In genomic region chr3:13479582-13480339, GRCh38 we compare ENCODE assay signal across 8 cellular contexts. TPM values are rescaled to one million over a fixed set of nuclear protein-coding genes. Genes with fewer than 3 reads are reported as not detected.
A peak's percentile ranks its signal among the peaks of the same experiment; 100 is the strongest.
DNase-seq lines count a peak whose midpoint lies in the region; ATAC-seq and TF ChIP-seq lines count a peak whose summit lies in the region.

TSS of gene HDAC11 (plus strand) at chr3:13480306. CDS start at chr3:13480348, 42 bp downstream.

- TF ChIP-seq CTCF in GM06990 (IDR thresholded peaks at IDR 0.05; ENCODE audit: insufficient read depth, low read length, poor library complexity, severe bottlenecking) (peak; percentile 6), NB4 (IDR thresholded peaks at IDR 0.05; ENCODE audit: low read depth, low read length) (no peak), osteoblast (IDR thresholded peaks at IDR 0.05; ENCODE audit: extremely low read depth, low read depth, low read length) (no peak), thoracic aorta (IDR thresholded peaks at IDR 0.05) (peak; percentile 34)

- no peak within 1 kb of the TSS for H3K9ac ChIP-seq in SK-N-MC (ENCODE audit: insufficient read length)

- DNase-seq in GM06990 (ENCODE audit: extremely low read depth, insufficient read length) = peak; percentile 91
- DNase-seq in NB4 (ENCODE audit: low read depth) = peak; percentile 96
- DNase-seq in SK-N-MC (ENCODE audit: low read depth, low spot score) = no peak
- DNase-seq in activated naive CD4-positive, alpha-beta T cell treated with anti-CD3 and anti-CD28 coated beads, Interleukin-2, amount 50 U/mL, for 72 hours (ENCODE audit: low spot score in 2 of 2) = peak; percentile 98 to 99
- DNase-seq in glomerular visceral epithelial cell (ENCODE audit: extremely low spot score) = peak; percentile 96
- peak; percentile 100 for DNase-seq in osteoblast (ENCODE audit: insufficient read length, low spot score, missing footprints)
- peak; percentile 96 for DNase-seq in thoracic aorta (ENCODE audit: low spot score)

- peaks cover 5% of the 10 kb centered on the region for H3K4me1 ChIP-seq in osteoblast (ENCODE audit: insufficient read depth, low read length)
- H3K4me1 ChIP-seq in thoracic aorta (ENCODE audit: control insufficient read depth in 1 of 2, low read depth in 2 of 2) = peaks cover 5 to 20% of the 10 kb centered on the region in 2 donors

- no peaks in the 10 kb centered on the region for H3K79me2 ChIP-seq in osteoblast (ENCODE audit: insufficient read depth, low read length)

- H3K4me3 ChIP-seq in GM06990 (replicated peaks; ENCODE audit: low read depth, low read length) (peak within 1 kb of the TSS; percentile 79), NB4 (ENCODE audit: low read depth, low read length) (peak within 1 kb of the TSS; percentile 59), SK-N-MC (peak within 1 kb of the TSS; percentile 48), osteoblast (ENCODE audit: insufficient read depth, low read length) (peak within 1 kb of the TSS; percentile 93), thoracic aorta (peak within 1 kb of the TSS; percentile 93)

- H3K4me2 ChIP-seq in osteoblast (ENCODE audit: insufficient read depth, low read length) = peak within 1 kb of the TSS; percentile 91

- H3K9me3 Mint-ChIP-seq in activated naive CD4-positive, alpha-beta T cell treated with anti-CD3 and anti-CD28 coated beads, Interleukin-2, amount 50 U/mL, for 72 hours = no peaks in the 10 kb centered on the region

- H3K27me3 ChIP-seq in GM06990 (replicated peaks; ENCODE audit: control insufficient read depth, insufficient read depth, low read length) = no peaks in the 10 kb centered on the region; the same call in 1 of the 2 replicates
- H3K27me3 ChIP-seq in osteoblast (ENCODE audit: insufficient read depth, low read length) = no peaks in the 10 kb centered on the region
- no peaks in the 10 kb centered on the region for H3K27me3 ChIP-seq in thoracic aorta (replicated peaks; ENCODE audit: insufficient read depth)

- peak within 1 kb of the TSS; percentile 98 for H2AFZ ChIP-seq in osteoblast (ENCODE audit: low read length)

- H3K36me3 ChIP-seq in GM06990 (ENCODE audit: control insufficient read depth, insufficient read depth, low read length) = no peaks in the 10 kb centered on the region
- H3K36me3 ChIP-seq in SK-N-MC (ENCODE audit: insufficient read depth, low read length) = no peaks in the 10 kb centered on the region
- H3K36me3 ChIP-seq in osteoblast (ENCODE audit: insufficient read depth, low read length) = no peaks in the 10 kb centered on the region
- H3K36me3 ChIP-seq in thoracic aorta = no peaks in the 10 kb centered on the region

- peak; percentile 61 for TF ChIP-seq POLR2A in NB4 (IDR thresholded peaks at IDR 0.05; ENCODE audit: extremely low read depth, insufficient read length)

- H3K9me3 ChIP-seq in SK-N-MC (ENCODE audit: low read depth, low read length) (no peaks in the 10 kb centered on the region), osteoblast (ENCODE audit: low read depth, low read length) (no peaks in the 10 kb centered on the region), thoracic aorta (no peaks in the 10 kb centered on the region)

- no peaks in the 10 kb centered on the region for H3K36me3 Mint-ChIP-seq in activated naive CD4-positive, alpha-beta T cell treated with anti-CD3 and anti-CD28 coated beads, Interleukin-2, amount 50 U/mL, for 72 hours

- H3K27ac Mint-ChIP-seq in activated naive CD4-positive, alpha-beta T cell treated with anti-CD3 and anti-CD28 coated beads, Interleukin-2, amount 50 U/mL, for 72 hours = peak within 1 kb of the TSS; percentile 55 to 95

- ATAC-seq in HG02571 (IDR thresholded peaks at IDR 0.05; ENCODE audit: unreplicated experiment) (peak; percentile 95), thoracic aorta (ENCODE audit: insufficient number of reproducible peaks, low FRiP score, low read depth) (peak; percentile 90)
- ATAC-seq in activated naive CD4-positive, alpha-beta T cell treated with anti-CD3 and anti-CD28 coated beads, Interleukin-2, amount 50 U/mL, for 72 hours = peak; percentile 95 to 98

- H4K20me1 ChIP-seq in osteoblast (ENCODE audit: insufficient read depth, low read length) = no peaks in the 10 kb centered on the region

- H3K27ac ChIP-seq in SK-N-MC (no peak within 1 kb of the TSS), osteoblast (ENCODE audit: low read depth, low read length) (peak within 1 kb of the TSS; percentile 84), thoracic aorta (peak within 1 kb of the TSS; percentile 80 to 82)

RNA-seq across cellular contexts. Expression of gene HDAC11, which starts in this region (rescaled TPM):
- total RNA-seq in activated naive CD4-positive, alpha-beta T cell treated with anti-CD3 and anti-CD28 coated beads, Interleukin-2, amount 50 U/mL, for 72 hours = 1 to 10 TPM; 3.7 TPM
- total RNA-seq in osteoblast (10.9 and 11.2 TPM in 2 replicates), thoracic aorta (10 to 100 TPM; 15.8 to 17.4 TPM)

Comparison
In these comparisons a context has a peak if more than half of its experiments do, and no peak if none do; other contexts are left out.
1. CTCF ChIP-seq: peak in GM06990 (single experiment) and thoracic aorta (single experiment); none in NB4 (single experiment) and osteoblast (single experiment).
2. Peak in every context shown above with its lines, with median percentiles within 50 percentile points of each other: H3K4me3 ChIP-seq and ATAC-seq.